ENCODE assay signal across 12 cellular contexts in genomic region chr1:24417681-24418080, GRCh38. TPM values are rescaled to one million over a fixed set of nuclear protein-coding genes. Genes with fewer than 3 reads are reported as not detected.
A peak's percentile ranks its signal among the peaks of the same experiment; 100 is the strongest.
DNase-seq lines count a peak whose midpoint lies in the region; ATAC-seq and TF ChIP-seq lines count a peak whose summit lies in the region.
"Had no signal": no experiment of that assay in that cellular context is flagged by ENCODE, and none has a peak within 500 bp of the region (broad histone marks: within the 10 kb centered on the region; RNA-seq: fewer than 3 reads in every experiment).

No MANE protein-coding gene starts in this region.

- peak; percentile 24 for DNase-seq in GM03348 (ENCODE audit: low spot score)
- DNase-seq in activated CD8-positive, alpha-beta T cell treated with anti-CD3 and anti-CD28 coated beads, Interleukin-2, amount 10 ng/mL, durations not matched to agents 7 days and 5 days = no peak
- peak; percentile 50 for DNase-seq in iris pigment epithelial cell (ENCODE audit: low read depth)
- DNase-seq in medulla oblongata (ENCODE audit: extremely low spot score) = no peak
- DNase-seq in stimulated activated naive CD4-positive, alpha-beta T cell (lab: John Stamatoyannopoulos, UW) = no peak
- DNase-seq in NCI-H510A (lab: John Stamatoyannopoulos, UW) = no peak
- no peak for DNase-seq in BE2C
- DNase-seq: H9, NCI-H2171, spleen had no signal

- ATAC-seq in activated CD8-positive, alpha-beta T cell treated with anti-CD3 and anti-CD28 coated beads, Interleukin-2, amount 10 ng/mL, durations not matched to agents 7 days and 5 days = no peak

- TF ChIP-seq CTCF in 22Rv1 (IDR thresholded peaks at IDR 0.05) = no peak
- TF ChIP-seq CTCF in BE2C (IDR thresholded peaks at IDR 0.05; ENCODE audit: low read depth, low read length) = no peak

- peaks cover 61% of the 10 kb centered on the region for H3K4me1 Mint-ChIP-seq in activated CD8-positive, alpha-beta T cell treated with anti-CD3 and anti-CD28 coated beads, Interleukin-2, amount 10 ng/mL, durations not matched to agents 7 days and 5 days (ENCODE audit: low read depth)

- POLR2A ChIA-PET in activated CD8-positive, alpha-beta T cell treated with anti-CD3 and anti-CD28 coated beads, Interleukin-2, amount 10 ng/mL, durations not matched to agents 7 days and 5 days (lab: Charles Lee) = interaction anchor here (0.9 to 3.3 kb wide), 2 partner anchors 85 to 225 kb away, joined by 3 to 61 read pairs; partner anchors contain the start of gene RCAN3

- no peaks in the 10 kb centered on the region for H3K36me3 ChIP-seq in BE2C

- H3K4me3 Mint-ChIP-seq in activated CD8-positive, alpha-beta T cell treated with anti-CD3 and anti-CD28 coated beads, Interleukin-2, amount 10 ng/mL, durations not matched to agents 7 days and 5 days = peak overlapping the region; percentile 99

- H3K36me3 Mint-ChIP-seq in activated CD8-positive, alpha-beta T cell treated with anti-CD3 and anti-CD28 coated beads, Interleukin-2, amount 10 ng/mL, durations not matched to agents 7 days and 5 days (ENCODE audit: low read depth) = peaks cover 45% of the 10 kb centered on the region

- no peaks in the 10 kb centered on the region for H3K4me1 ChIP-seq in BE2C

- peak overlapping the region; percentile 96 for H3K27ac ChIP-seq in 22Rv1

- H3K27me3 Mint-ChIP-seq in activated CD8-positive, alpha-beta T cell treated with anti-CD3 and anti-CD28 coated beads, Interleukin-2, amount 10 ng/mL, durations not matched to agents 7 days and 5 days (ENCODE audit: low read depth) = no peaks in the 10 kb centered on the region
- H3K27me3 Mint-ChIP-seq: memory B cell had no signal

- no peak overlapping the region for H3K4me3 ChIP-seq in BE2C (ENCODE audit: low read depth, low read length)

- no peaks in the 10 kb centered on the region for H3K27me3 ChIP-seq in BE2C
- H3K27me3 ChIP-seq: spleen had no signal

- H3K9me3 ChIP-seq in BE2C = no peaks in the 10 kb centered on the region
- H3K9me3 ChIP-seq: spleen had no signal

- CTCF ChIA-PET in activated CD8-positive, alpha-beta T cell treated with anti-CD3 and anti-CD28 coated beads, Interleukin-2, amount 10 ng/mL, durations not matched to agents 7 days and 5 days (lab: Charles Lee) = interaction anchor here (1.0 to 12.8 kb wide), 15 partner anchors 7 to 225 kb away, joined by 3 to 159 read pairs (median 22); partner anchors contain the start of gene RCAN3

- H3K9me3 Mint-ChIP-seq in activated CD8-positive, alpha-beta T cell treated with anti-CD3 and anti-CD28 coated beads, Interleukin-2, amount 10 ng/mL, durations not matched to agents 7 days and 5 days (ENCODE audit: insufficient read depth) = no peaks in the 10 kb centered on the region
- H3K9me3 Mint-ChIP-seq: H9, memory B cell had no signal

- peak overlapping the region; percentile 90 for H3K27ac Mint-ChIP-seq in activated CD8-positive, alpha-beta T cell treated with anti-CD3 and anti-CD28 coated beads, Interleukin-2, amount 10 ng/mL, durations not matched to agents 7 days and 5 days
- H3K27ac Mint-ChIP-seq: memory B cell had no signal

RNA-seq across cellular contexts. Expression of gene NIPAL3, which starts 2.1 kb away (rescaled TPM):
- 10 to 100 TPM; 43.4 to 46.9 TPM for total RNA-seq in activated CD8-positive, alpha-beta T cell treated with anti-CD3 and anti-CD28 coated beads, Interleukin-2, amount 10 ng/mL, durations not matched to agents 7 days and 5 days
- 2.8 TPM for polyA plus RNA-seq in BE2C (2012; ENCODE audit: insufficient read depth, insufficient read length, low read depth)

RNA-seq across cellular contexts. Expression of gene STPG1, which starts 4.1 kb away (rescaled TPM):
- total RNA-seq in activated CD8-positive, alpha-beta T cell treated with anti-CD3 and anti-CD28 coated beads, Interleukin-2, amount 10 ng/mL, durations not matched to agents 7 days and 5 days = 1 to 10 TPM; 8.0 to 9.9 TPM
- polyA plus RNA-seq in BE2C (2012; ENCODE audit: insufficient read depth, insufficient read length, low read depth) = 2.3 TPM

Comparison
In these comparisons a context has a peak if more than half of its experiments do, and no peak if none do; other contexts are left out.
1. DNase-seq: peak in GM03348 (single experiment) and iris pigment epithelial cell (single experiment); none in activated CD8-positive, alpha-beta T cell treated with anti-CD3 and anti-CD28 coated beads, Interleukin-2, amount 10 ng/mL, durations not matched to agents 7 days and 5 days (single experiment), medulla oblongata (single experiment), stimulated activated naive CD4-positive, alpha-beta T cell (0 of 6), NCI-H510A (single experiment) and BE2C (single experiment).